In the genomic region with DNA sequence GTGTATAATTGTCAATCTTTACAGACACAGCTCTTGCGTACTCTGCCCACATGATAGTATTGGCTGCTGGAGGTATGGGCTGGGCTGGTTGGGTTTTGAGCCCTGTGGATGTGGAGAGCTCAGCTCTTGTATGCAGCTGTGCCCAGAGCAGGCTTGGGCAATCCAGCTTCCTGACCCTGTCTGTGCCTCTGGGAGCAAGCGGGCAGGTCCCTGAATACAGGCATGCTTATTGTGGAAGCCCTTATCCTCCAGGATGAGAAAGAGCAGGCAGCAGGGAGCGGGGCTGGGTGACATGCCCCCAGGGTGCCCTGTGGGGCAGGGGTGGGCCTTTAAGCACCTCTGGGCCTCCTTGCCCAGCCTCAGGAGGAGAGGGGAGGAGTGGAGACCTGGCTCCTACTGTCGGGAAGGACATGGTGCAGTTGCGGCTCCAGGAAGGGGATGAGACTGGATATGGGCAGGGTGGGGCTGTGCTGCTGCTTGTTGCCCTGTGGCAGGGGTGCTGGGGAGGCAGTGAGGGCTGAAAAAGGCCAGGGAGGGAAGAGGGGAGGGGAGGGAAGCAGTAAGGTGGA, we compare ENCODE assay signal across 9 cellular contexts. TPM values are rescaled to one million over a fixed set of nuclear protein-coding genes. Genes with fewer than 3 reads are reported as not detected.
DNase-seq lines count a peak whose midpoint lies in the region; ATAC-seq and TF ChIP-seq lines count a peak whose summit lies in the region.
"Had no signal": no experiment of that assay in that cellular context is flagged by ENCODE, and none has a peak within 500 bp of the region (broad histone marks: within the 10 kb centered on the region; RNA-seq: fewer than 3 reads in every experiment).

No MANE protein-coding gene starts in this region.

- TF ChIP-seq CTCF in adrenal gland (IDR thresholded peaks at IDR 0.05) (no peak), PC-3 (conservative IDR thresholded peaks at IDR 0.05; ENCODE audit: low read depth, low read length) (no peak)

- no peak overlapping the region for H3K4me3 ChIP-seq in HUES48 (ENCODE audit: low read depth, low read length)
- H3K4me3 ChIP-seq in adrenal gland, result no peak overlapping the region
- H3K4me3 ChIP-seq in skin epidermis, result no peak overlapping the region
- H3K4me3 ChIP-seq in PC-3 (ENCODE audit: low read length), result no peak overlapping the region

- no peaks in the 10 kb centered on the region for H3K79me2 ChIP-seq in PC-3 (ENCODE audit: low read length)

- H3K27me3 ChIP-seq in HUES48 (ENCODE audit: control insufficient read depth, insufficient read depth, low read length) (no peaks in the 10 kb centered on the region), adrenal gland (no peaks in the 10 kb centered on the region), PC-3 (ENCODE audit: low read length) (no peaks in the 10 kb centered on the region)

- H3K4me1 ChIP-seq in HUES48 (ENCODE audit: control insufficient read depth, insufficient read depth, low read length), result peaks cover 25% of the 10 kb centered on the region
- H3K4me1 ChIP-seq in adrenal gland (replicated peaks in 1 of 2), result peaks cover 12 to 79% of the 10 kb centered on the region in 2 donors
- no peaks in the 10 kb centered on the region for H3K4me1 ChIP-seq in PC-3 (ENCODE audit: insufficient read depth, low read length)

- H2AFZ ChIP-seq in PC-3 (ENCODE audit: low read length), result no peak overlapping the region

- CTCF ChIA-PET in PC-3 (lab: Charles Lee), result no interaction called here

- no peaks in the 10 kb centered on the region for H3K9me3 ChIP-seq in HUES48 (ENCODE audit: control insufficient read depth, insufficient read depth, low read length)
- no peaks in the 10 kb centered on the region for H3K9me3 ChIP-seq in adrenal gland (replicated peaks in 1 of 3)
- H3K9me3 ChIP-seq in PC-3 (ENCODE audit: low read length), result no peaks in the 10 kb centered on the region

- H3K27ac ChIP-seq in HUES48 (ENCODE audit: low read depth, low read length), result peak overlapping the region; percentile 80
- H3K27ac ChIP-seq in adrenal gland, result peak overlapping the region in 3 of 5 donors; percentile 32 to 77 (median 47)
- peak overlapping the region in 20 of 21 experiments; percentile 1 to 86 (median 74) for H3K27ac ChIP-seq in skin epidermis
- H3K27ac ChIP-seq in PC-3 (ENCODE audit: low read length), result no peak overlapping the region

- POLR2A ChIA-PET in PC-3 (lab: Charles Lee; ENCODE audit: unreplicated experiment), result no interaction called here

- peaks cover 17% of the 10 kb centered on the region for H3K36me3 ChIP-seq in HUES48 (ENCODE audit: control insufficient read depth, insufficient read depth, low read length)
- peaks cover 0 to 6% of the 10 kb centered on the region in 2 donors for H3K36me3 ChIP-seq in adrenal gland (replicated peaks in 1 of 2)
- no peaks in the 10 kb centered on the region for H3K36me3 ChIP-seq in PC-3 (ENCODE audit: low read depth, low read length)

- H3K4me2 ChIP-seq in PC-3 (ENCODE audit: low read length), result no peak overlapping the region

- H3K4me3 Mint-ChIP-seq in immature natural killer cell, result peak overlapping the region; percentile 33 to 71 (median 55)

- no peaks in the 10 kb centered on the region for H3F3A ChIP-seq in PC-3 (ENCODE audit: low read length, unreplicated experiment)

- peak overlapping the region; percentile 79 to 99 (median 92) for H3K27ac Mint-ChIP-seq in immature natural killer cell

- TF ChIP-seq POLR2A in adrenal gland (IDR thresholded peaks at IDR 0.05), result no peak

- no peak for ATAC-seq in HG02588 (IDR thresholded peaks at IDR 0.05; ENCODE audit: unreplicated experiment)
- ATAC-seq in PC-3, result no peak

- peaks cover 0 to 8% (median 4%) of the 10 kb centered on the region in 3 donors for H3K27me3 Mint-ChIP-seq in immature natural killer cell (ENCODE audit: low read depth in 3 of 3)

- no peak overlapping the region for H3K9ac ChIP-seq in HUES48 (ENCODE audit: low read depth, low read length)
- H3K9ac ChIP-seq in PC-3 (ENCODE audit: low read length), result no peak overlapping the region

- peaks cover 62 to 81% of the 10 kb centered on the region in 2 donors for H3K4me1 Mint-ChIP-seq in immature natural killer cell

- H3K9me3 Mint-ChIP-seq in immature natural killer cell, result no peaks in the 10 kb centered on the region

- peaks cover 3 to 14% (median 11%) of the 10 kb centered on the region in 3 donors for H3K36me3 Mint-ChIP-seq in immature natural killer cell

- WGBS in adrenal gland, 4 donors, result 74 to 84% (median 77%) methylated on average over 3 to 5 of the region's 5 CpGs

- no peak for DNase-seq in adrenal gland
- no peak for DNase-seq in immature natural killer cell
- DNase-seq in posterior vena cava (ENCODE audit: low spot score), result no peak
- DNase-seq in amygdala (lab: John Stamatoyannopoulos, UW), result no peak
- DNase-seq in PC-3, result no peak

- H3K9me2 ChIP-seq in PC-3 (replicated peaks; ENCODE audit: low read length), result no peaks in the 10 kb centered on the region

- intact Hi-C loops in adrenal gland (cut with DNase I) (loop anchor here (2.0 to 10.0 kb wide), 2 partner anchors 60 to 120 kb away; no protein-coding TSS in a partner anchor), posterior vena cava (cut with DNase I) (loop anchor here (2.0 to 5.0 kb wide), 3 partner anchors 48 to 60 kb away; no protein-coding TSS in a partner anchor), PC-3 (cut with micrococcal nuclease) (no loop called here)

- H4K20me1 ChIP-seq in PC-3 (ENCODE audit: low read length), result no peaks in the 10 kb centered on the region

- BruUV-seq in PC-3 (replicated peaks; lab: Mats Ljungman, UMichigan), result no TSS peak

RNA-seq across cellular contexts. Expression of a gene that starts 32.7 kb away (rescaled TPM):
- total RNA-seq in adrenal gland, result under 1 TPM in 1 of 8 donors, not detected in 7; 0.35 TPM
- under 1 TPM in 1 of 3 donors, not detected in 2; 0.07 TPM for polyA plus RNA-seq in adrenal gland
- polyA plus RNA-seq in immature natural killer cell, result not detected
- under 1 TPM in 1 of 2 donors, not detected in 1; 0.10 TPM for total RNA-seq in posterior vena cava
- total RNA-seq in PC-3 (2014; rRNA removed), result not detected in 2 replicates
- polyA plus RNA-seq: urinary bladder had no signal

RNA-seq across cellular contexts. Expression of a gene that starts 50.9 kb away (rescaled TPM):
- total RNA-seq in adrenal gland (100 to 1,000 TPM in 1 of 8 donors, 10 to 100 TPM in 7; 31.4 to 112 (median 54.6) TPM), posterior vena cava (10 to 100 TPM; 56.6 to 57.4 TPM), PC-3 (2014; rRNA removed) (not detected in 2 replicates)
- polyA plus RNA-seq in adrenal gland (10 to 100 TPM; 13.1 to 19.5 (median 17.9) TPM), immature natural killer cell (100 to 1,000 TPM; 141 to 363 (median 226) TPM)

Comparison
In these comparisons a context has a peak if more than half of its experiments do, and no peak if none do; other contexts are left out.
1. RNA of a gene that starts 50.9 kb away (total RNA-seq): 56.6 to 57.4 TPM in posterior vena cava and 31.4 to 112 TPM in adrenal gland; not detected in PC-3; every median in the first group is over 10 times any median in the second.